9 cellular contexts compared by ENCODE assay signal in the genomic region with DNA sequence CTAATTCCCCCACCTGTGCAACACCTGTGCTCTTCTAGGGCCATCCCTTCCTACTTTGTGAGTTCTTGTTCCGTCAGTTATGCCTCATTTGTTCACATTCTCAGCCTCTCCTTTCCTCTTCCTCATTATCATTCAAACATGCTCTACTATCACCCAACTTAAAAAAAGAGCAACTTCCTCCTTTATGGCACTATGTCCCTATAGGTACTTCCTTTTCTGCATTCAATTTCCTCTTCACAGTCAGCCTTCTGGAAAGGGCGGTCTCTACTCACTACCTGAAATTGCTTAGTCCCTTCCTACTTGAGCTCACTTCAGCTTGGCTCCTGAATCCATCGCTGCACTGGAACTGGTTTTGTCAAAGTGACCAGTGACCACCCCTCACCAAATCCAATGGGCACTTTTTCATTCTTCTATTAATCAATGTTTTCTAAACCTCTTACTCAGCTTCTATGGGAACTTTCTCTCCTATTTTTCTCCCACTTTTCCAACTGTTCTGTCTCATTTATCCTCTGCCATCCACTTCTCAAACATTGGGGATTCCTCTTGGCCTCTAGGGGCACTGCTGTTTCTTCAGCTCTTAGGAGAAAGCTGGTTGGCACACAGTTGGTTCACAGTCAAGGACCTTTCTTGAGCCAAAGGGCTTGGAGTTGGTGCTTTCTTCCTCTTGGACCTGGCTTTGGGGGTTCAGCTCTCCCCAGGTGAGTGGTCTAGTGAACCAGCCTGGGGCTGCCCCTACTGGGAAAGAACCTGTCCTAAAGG.
DNase-seq lines count a peak whose midpoint lies in the region; ATAC-seq, FAIRE-seq and TF ChIP-seq lines count a peak whose summit lies in the region.
"Had no signal": no experiment of that assay in that cellular context is flagged by ENCODE, and none has a peak within 500 bp of the region (broad histone marks: within the 10 kb centered on the region; RNA-seq: fewer than 3 reads in every experiment).

No MANE protein-coding gene starts in this region.

- no peak overlapping the region for H2BK120ac ChIP-seq in H1 (replicated peaks; ENCODE audit: low read depth, low read length)

- H4K91ac ChIP-seq in H1 (replicated peaks; ENCODE audit: insufficient read length, low read length) = no peak overlapping the region

- no peak overlapping the region for H2AFZ ChIP-seq in H1 (ENCODE audit: low read length)

- DNase-seq in NOMO-1 treated with dmso at 0.1 percent for 144 hours (lab: John Stamatoyannopoulos, UW; ENCODE audit: unreplicated experiment) = peak; percentile 77
- DNase-seq in H1 (ENCODE audit: low read depth in 1 of 2, low spot score in 2 of 2) = no peak
- DNase-seq in sciatic nerve (ENCODE audit: low spot score) = no peak
- no peak for DNase-seq in LoVo (ENCODE audit: low spot score)

- TF ChIP-seq RAD21 in H1 (IDR thresholded peaks at IDR 0.05 in 1 of 2, conservative IDR thresholded peaks at IDR 0.05 in 1 of 2; ENCODE audit: low read depth in 2 of 2, low read length in 2 of 2) = peak; percentile 40 to 52; a peak in 3 of 4 replicates

- POLR2A ChIA-PET in H1 (lab: Charles Lee; ENCODE audit: partially characterized antibody) = no interaction called here

- no peak overlapping the region for H3K4me3 ChIP-seq in H1 (ENCODE audit: extremely low read depth in 1 of 4, insufficient read depth in 2 of 4, low read depth in 3 of 4, low read length in 4 of 4)
- H3K4me3 ChIP-seq: cardiac muscle cell, prostate gland had no signal

- no peak overlapping the region for H2BK5ac ChIP-seq in H1 (ENCODE audit: low read depth, low read length)

- no peak overlapping the region for H3K9ac ChIP-seq in H1 (replicated peaks in 1 of 4; ENCODE audit: extremely low read depth in 1 of 4, low read depth in 3 of 4, low read length in 3 of 4)

- no peak overlapping the region for H2BK15ac ChIP-seq in H1 (ENCODE audit: low read length)

- H3K79me1 ChIP-seq in H1 (ENCODE audit: low read depth, low read length) = no peaks in the 10 kb centered on the region

- no peak overlapping the region for H3K4me2 ChIP-seq in H1 (ENCODE audit: insufficient read depth in 1 of 2, low read depth in 2 of 2, low read length in 2 of 2)

- no peaks in the 10 kb centered on the region for H4K20me1 ChIP-seq in H1 (replicated peaks in 1 of 2; ENCODE audit: control insufficient read depth in 1 of 2, insufficient read depth in 2 of 2, low read length in 2 of 2)

- CTCF ChIA-PET in H1 (lab: Charles Lee; ENCODE audit: partially characterized antibody) = interaction anchor here (0.7 to 2.4 kb wide), 28 partner anchors 10 to 249 kb away, joined by 3 to 12 read pairs (median 3); no protein-coding TSS in a partner anchor

- no peak overlapping the region for H3K27ac ChIP-seq in H1 (ENCODE audit: low read depth, low read length)
- H3K27ac ChIP-seq: cardiac muscle cell, prostate gland had no signal

- no peaks in the 10 kb centered on the region for H3K36me3 ChIP-seq in H1 (ENCODE audit: control insufficient read depth in 2 of 4, insufficient read depth in 4 of 4, low read length in 3 of 4)
- H3K36me3 ChIP-seq: cardiac muscle cell, prostate gland had no signal

- H3K27me3 ChIP-seq in H1 (replicated peaks in 1 of 4; ENCODE audit: control insufficient read depth in 3 of 4, extremely low read depth in 1 of 4, insufficient read depth in 3 of 4, low read length in 3 of 4) = no peaks in the 10 kb centered on the region; a peak in 1 of 7 replicates
- H3K27me3 ChIP-seq: cardiac muscle cell had no signal

- H2BK12ac ChIP-seq in H1 (ENCODE audit: low read depth, low read length) = no peak overlapping the region

- no peak overlapping the region for H3K23ac ChIP-seq in H1 (ENCODE audit: insufficient read length)

- H3K56ac ChIP-seq in H1 (replicated peaks; ENCODE audit: insufficient read length, low read depth, low read length) = no peak overlapping the region

- no peaks in the 10 kb centered on the region for H3K23me2 ChIP-seq in H1 (ENCODE audit: low read depth, low read length)

- peak; percentile 44 for ATAC-seq in sciatic nerve
- ATAC-seq in GM18907 (IDR thresholded peaks at IDR 0.05; ENCODE audit: unreplicated experiment) = no peak
- ATAC-seq in HG03571 (IDR thresholded peaks at IDR 0.05; ENCODE audit: unreplicated experiment) = no peak

- H2AK5ac ChIP-seq in H1 (ENCODE audit: low read depth, low read length) = no peak overlapping the region

- H3K9me3 ChIP-seq in H1 (ENCODE audit: insufficient read depth in 2 of 2, low read depth in 1 of 2, low read length in 1 of 2) = no peaks in the 10 kb centered on the region
- H3K9me3 ChIP-seq: prostate gland had no signal

- intact Hi-C loops in sciatic nerve (cut with DNase I) = no loop called here

- no peak overlapping the region for H4K5ac ChIP-seq in H1 (ENCODE audit: insufficient read length, low read depth, low read length)

- H3K4ac ChIP-seq in H1 (replicated peaks; ENCODE audit: insufficient read length, low read depth, low read length) = no peak overlapping the region

- H4K8ac ChIP-seq in H1 (ENCODE audit: extremely low read depth, insufficient read depth, low read length) = no peak overlapping the region

- no peaks in the 10 kb centered on the region; a peak in 1 of 7 replicates for H3K4me1 ChIP-seq in H1 (replicated peaks in 1 of 4; ENCODE audit: control insufficient read depth in 3 of 4, insufficient read depth in 4 of 4, low read length in 3 of 4)
- H3K4me1 ChIP-seq: prostate gland had no signal

- no peak for TF ChIP-seq EP300 in H1 (IDR thresholded peaks at IDR 0.05; ENCODE audit: borderline replicate concordance in 1 of 2, low read depth in 2 of 2, low read length in 2 of 2)

- no peaks in the 10 kb centered on the region for H3K79me2 ChIP-seq in H1 (ENCODE audit: control insufficient read depth in 1 of 2, insufficient read depth in 2 of 2, low read length in 2 of 2)

- no peak for FAIRE-seq in H1 (lab: Jason Lieb, UNC)

- TF ChIP-seq POLR2A in H1 (IDR thresholded peaks at IDR 0.05; ENCODE audit: control extremely low read depth in 1 of 2, low read depth in 2 of 2, low read length in 2 of 2) = no peak

- H3K18ac ChIP-seq in H1 (ENCODE audit: extremely low read depth, low read length) = no peak overlapping the region

- H2BK20ac ChIP-seq in H1 (ENCODE audit: low read length) = no peak overlapping the region

- peak; percentile 44; the same call in 1 of the 2 replicates for TF ChIP-seq CTCF in GM12874 (IDR thresholded peaks at IDR 0.05; ENCODE audit: insufficient read depth, low read depth, low read length)
- TF ChIP-seq CTCF in H1 (IDR thresholded peaks at IDR 0.05; ENCODE audit: control extremely low read depth in 1 of 3, insufficient read depth in 1 of 3, low read depth in 1 of 3, low read length in 3 of 3) = peak; percentile 27 to 66 (median 43)

- no peak overlapping the region for H3K14ac ChIP-seq in H1 (ENCODE audit: insufficient read length)

- 100% methylated on average over 3 of the region's 3 CpGs; no CpG with 5 or more reads in 1 of the 2 experiments for WGBS in H1 (ENCODE audit: extremely low coverage in 1 of 2, insufficient coverage in 1 of 2, insufficient read length in 1 of 2, insufficient replicate concordance in 2 of 2, low coverage in 1 of 2, low lambda C conversion rate in 2 of 2, missing lambda C conversion rate in 1 of 2), 2 experiments

TF ChIP-seq in H1, 55 proteins besides CTCF, POLR2A, EP300 and RAD21:
- TF ChIP-seq CHD1 (IDR thresholded peaks at IDR 0.05; ENCODE audit: low read depth, low read length) = no peak
- no peak for TF ChIP-seq PHF8 (conservative IDR thresholded peaks at IDR 0.05; ENCODE audit: low read depth, low read length)
- TF ChIP-seq CEBPB (IDR thresholded peaks at IDR 0.05; ENCODE audit: low read depth, low read length) = no peak
- TF ChIP-seq JUND (IDR thresholded peaks at IDR 0.05; ENCODE audit: low read length) = no peak
- no peak for TF ChIP-seq TBP (IDR thresholded peaks at IDR 0.05; ENCODE audit: low read depth, low read length)
- no peak for TF ChIP-seq NANOG (IDR thresholded peaks at IDR 0.05; ENCODE audit: insufficient read depth, low read depth, low read length, poor library complexity, severe bottlenecking)
- TF ChIP-seq BRCA1 (IDR thresholded peaks at IDR 0.05; ENCODE audit: low read depth, low read length) = no peak
- TF ChIP-seq TAF7 (optimal IDR thresholded peaks at IDR 0.05; ENCODE audit: borderline replicate concordance, low read depth, low read length) = no peak
- no peak for TF ChIP-seq EGR1 (IDR thresholded peaks at IDR 0.05; ENCODE audit: borderline replicate concordance, low read depth, low read length)
- no peak for TF ChIP-seq SRF (IDR thresholded peaks at IDR 0.05; ENCODE audit: low read depth, low read length)
- no peak for TF ChIP-seq MAFK (IDR thresholded peaks at IDR 0.05; ENCODE audit: low read depth, low read length)
- no peak for TF ChIP-seq CBX5 (IDR thresholded peaks at IDR 0.05; ENCODE audit: low read depth, low read length)
TF ChIP-seq in H1: peak in this region for 0.
